Comparison of ENCODE assay signal across 23 cellular contexts in genomic region chr11:12386745-12387144, GRCh38. TPM values are rescaled to one million over a fixed set of nuclear protein-coding genes. Genes with fewer than 3 reads are reported as not detected.
A peak's percentile ranks its signal among the peaks of the same experiment; 100 is the strongest.
DNase-seq lines count a peak whose midpoint lies in the region; ATAC-seq and TF ChIP-seq lines count a peak whose summit lies in the region.
"Had no signal": no experiment of that assay in that cellular context is flagged by ENCODE, and none has a peak within 500 bp of the region (broad histone marks: within the 10 kb centered on the region; RNA-seq: fewer than 3 reads in every experiment).

No MANE protein-coding gene starts in this region.

- CTCF ChIA-PET in HEK293 (lab: Yijun Ruan, JAX) = interaction anchor here (2.0 kb wide), 1 partner anchor 98 kb away, joined by 4 read pairs; no protein-coding TSS in a partner anchor

- H3K27me3 Mint-ChIP-seq in mesothelial cell of epicardium (ENCODE audit: low read depth) = no peaks in the 10 kb centered on the region
- H3K27me3 Mint-ChIP-seq: stimulated activated naive CD8-positive, alpha-beta T cell treated with anti-CD3 and anti-CD28 coated beads, Interleukin-15, Interleukin-2, amounts not matched to agents 100 ng/mL and 50 ng/mL, for 24 hours had no signal

- H3K4me3 Mint-ChIP-seq in mesothelial cell of epicardium = no peak overlapping the region
- H3K4me3 Mint-ChIP-seq: activated naive CD4-positive, alpha-beta T cell treated with anti-CD3 and anti-CD28 coated beads, Interleukin-2, amount 10 ng/mL, durations not matched to agents 7 days and 5 days; stimulated activated naive CD8-positive, alpha-beta T cell treated with anti-CD3 and anti-CD28 coated beads, Interleukin-15, Interleukin-2, amounts not matched to agents 100 ng/mL and 50 ng/mL, for 24 hours had no signal

- DNase-seq in BE2C (peak; percentile 37), mesothelial cell of epicardium (ENCODE audit: low spot score in 2 of 2, unreplicated experiment in 2 of 2) (no peak), SIG-M5 (lab: John Stamatoyannopoulos, UW) (no peak), foreskin melanocyte (no peak)
- DNase-seq: activated CD4-positive, alpha-beta T cell treated with anti-CD3 and anti-CD28 coated beads, Interleukin-2, amount 50 U/mL, for 48 hours; activated naive CD4-positive, alpha-beta T cell treated with anti-CD3 and anti-CD28 coated beads, Interleukin-2, amount 10 ng/mL, durations not matched to agents 7 days and 5 days; effector CD8-positive, alpha-beta T cell; heart right ventricle; KBM-7; mammary epithelial cell; MM.1S; NCI-H1436 treated with DMSO at 0.1 percent for 48 hours; NCI-H526; Peyer's patch; SHP77 treated with DMSO at 0.1 percent for 48 hours; trophoblast cell had no signal

- H3K4me1 Mint-ChIP-seq in mesothelial cell of epicardium = peaks cover 49% of the 10 kb centered on the region
- H3K4me1 Mint-ChIP-seq: activated naive CD4-positive, alpha-beta T cell treated with anti-CD3 and anti-CD28 coated beads, Interleukin-2, amount 10 ng/mL, durations not matched to agents 7 days and 5 days had no signal

- H3K4me1 ChIP-seq in BE2C = peaks cover 43% of the 10 kb centered on the region
- no peaks in the 10 kb centered on the region for H3K4me1 ChIP-seq in HEK293 (ENCODE audit: control insufficient read depth, insufficient read depth, low read length)
- peaks cover 57% of the 10 kb centered on the region for H3K4me1 ChIP-seq in stomach smooth muscle (ENCODE audit: control insufficient read depth, insufficient read depth, low read length)

- H3K27me3 ChIP-seq in BE2C = no peaks in the 10 kb centered on the region
- H3K27me3 ChIP-seq in stomach smooth muscle (ENCODE audit: control insufficient read depth in 1 of 2, insufficient read depth in 2 of 2, low read length in 2 of 2) = no peaks in the 10 kb centered on the region
- H3K27me3 ChIP-seq: heart right ventricle, Peyer's patch had no signal

- ATAC-seq in GM18868 (IDR thresholded peaks at IDR 0.05; ENCODE audit: unreplicated experiment) = no peak
- ATAC-seq: activated CD4-positive, CD25-positive, alpha-beta regulatory T cell treated with anti-CD3 and anti-CD28 coated beads, Interleukin-2, amount 50 U/mL, for 24 hours; heart right ventricle had no signal

- no peak overlapping the region for H3K27ac ChIP-seq in HEK293 (ENCODE audit: extremely low read depth, low read depth, low read length)
- peak overlapping the region; percentile 95 for H3K27ac ChIP-seq in stomach smooth muscle (ENCODE audit: low read length)
- H3K27ac ChIP-seq: heart right ventricle had no signal

- H3K9me3 ChIP-seq in BE2C (no peaks in the 10 kb centered on the region), HEK293 (ENCODE audit: control insufficient read depth, insufficient read depth, low read depth, low read length) (no peaks in the 10 kb centered on the region), stomach smooth muscle (ENCODE audit: control insufficient read depth in 2 of 2, low read length in 2 of 2) (no peaks in the 10 kb centered on the region)
- H3K9me3 ChIP-seq: heart right ventricle, Peyer's patch had no signal

- H3K36me3 Mint-ChIP-seq in mesothelial cell of epicardium = peaks cover 13% of the 10 kb centered on the region
- H3K36me3 Mint-ChIP-seq: activated naive CD4-positive, alpha-beta T cell treated with anti-CD3 and anti-CD28 coated beads, Interleukin-2, amount 10 ng/mL, durations not matched to agents 7 days and 5 days had no signal

- H3K9ac ChIP-seq in stomach smooth muscle (ENCODE audit: low read length in 2 of 2) = peak overlapping the region; percentile 24 to 55

- H3K9me3 Mint-ChIP-seq in mesothelial cell of epicardium = no peaks in the 10 kb centered on the region
- H3K9me3 Mint-ChIP-seq: activated naive CD4-positive, alpha-beta T cell treated with anti-CD3 and anti-CD28 coated beads, Interleukin-2, amount 10 ng/mL, durations not matched to agents 7 days and 5 days; stimulated activated naive CD8-positive, alpha-beta T cell treated with anti-CD3 and anti-CD28 coated beads, Interleukin-15, Interleukin-2, amounts not matched to agents 100 ng/mL and 50 ng/mL, for 24 hours had no signal

- no peak for TF ChIP-seq CTCF in BE2C (IDR thresholded peaks at IDR 0.05; ENCODE audit: low read depth, low read length)
- TF ChIP-seq CTCF in HEK293 (tag by site-specific recombination; IDR thresholded peaks at IDR 0.05) = no peak
- no peak for TF ChIP-seq CTCF in mesothelial cell of epicardium (IDR thresholded peaks at IDR 0.05; ENCODE audit: unreplicated experiment)

- H3K4me3 ChIP-seq in BE2C (ENCODE audit: low read depth, low read length) (no peak overlapping the region), HEK293 (ENCODE audit: low read depth, low read length) (no peak overlapping the region), stomach smooth muscle (ENCODE audit: low read length in 2 of 2) (no peak overlapping the region)
- H3K4me3 ChIP-seq: heart right ventricle, Peyer's patch, skin epidermis had no signal

- H3K36me3 ChIP-seq in BE2C (no peaks in the 10 kb centered on the region), HEK293 (ENCODE audit: control insufficient read depth in 2 of 2, insufficient read depth in 1 of 2, low read length in 2 of 2) (no peaks in the 10 kb centered on the region), stomach smooth muscle (ENCODE audit: control insufficient read depth in 2 of 2, insufficient read depth in 2 of 2, low read length in 2 of 2) (no peaks in the 10 kb centered on the region)
- H3K36me3 ChIP-seq: Peyer's patch had no signal

- POLR2A ChIA-PET in HEK293 (lab: Yijun Ruan, JAX) = no interaction called here

- peak overlapping the region; percentile 74 for H3K27ac Mint-ChIP-seq in mesothelial cell of epicardium
- H3K27ac Mint-ChIP-seq: activated naive CD4-positive, alpha-beta T cell treated with anti-CD3 and anti-CD28 coated beads, Interleukin-2, amount 10 ng/mL, durations not matched to agents 7 days and 5 days; progenitor cell of endocrine pancreas; stimulated activated naive CD8-positive, alpha-beta T cell treated with anti-CD3 and anti-CD28 coated beads, Interleukin-15, Interleukin-2, amounts not matched to agents 100 ng/mL and 50 ng/mL, for 24 hours had no signal

TF ChIP-seq in HEK293, 187 proteins besides CTCF, POLR2A, EP300 and RAD21:
- TF ChIP-seq ZNF10 (tag by site-specific recombination; IDR thresholded peaks at IDR 0.05) (no peak), ZNF692 (tag by site-specific recombination; IDR thresholded peaks at IDR 0.05) (0 out of 2 replicates have a peak, but pooled peaks have one; percentile 48)

RNA-seq across cellular contexts. Expression of gene PARVA, which starts 9.4 kb away (rescaled TPM):
- 60.0 TPM for polyA plus RNA-seq in BE2C (2012; ENCODE audit: insufficient read depth, insufficient read length, low read depth)
- total RNA-seq in mesothelial cell of epicardium = 77.1 to 78.3 TPM (median 78.2 TPM) in 3 replicates
